ENCODE assay signal across 25 cellular contexts in genomic region chr12:103908246-103908541, GRCh38.
"Had no signal": no experiment of that assay in that cellular context is flagged by ENCODE, and none has a peak within 500 bp of the region (broad histone marks: within the 10 kb centered on the region; RNA-seq: fewer than 3 reads in every experiment).

No MANE protein-coding gene starts in this region.

- H3K27ac Mint-ChIP-seq: activated CD4-positive, alpha-beta T cell treated with anti-CD3 and anti-CD28 coated beads, Interleukin-2, amount 10 ng/mL, durations not matched to agents 24 days and 14 days had no signal

- ATAC-seq: activated T-helper 17 cell treated with anti-CD3 and anti-CD28 coated beads, Interleukin-2, amount 50 U/mL, for 72 hours; Panc1 had no signal

- H3K9me3 ChIP-seq: SJCRH30 had no signal

- H3K9me3 Mint-ChIP-seq: activated T-helper 17 cell treated with anti-CD3 and anti-CD28 coated beads, Interleukin-2, amount 50 U/mL, for 72 hours; central memory CD8-positive, alpha-beta T cell had no signal

- H3K36me3 ChIP-seq: brain microvascular endothelial cell, cardiac muscle cell, SJCRH30 had no signal

- DNase-seq: activated CD4-positive, alpha-beta T cell treated with anti-CD3 and anti-CD28 coated beads, Interleukin-2, amount 10 ng/mL, durations not matched to agents 24 days and 14 days; activated CD4-positive, alpha-beta T cell treated with anti-CD3 and anti-CD28 coated beads, Interleukin-2, amount 50 U/mL, for 4 hours; activated CD8-positive, alpha-beta memory T cell treated with anti-CD3 and anti-CD28 coated beads, Interleukin-2, amount 50 U/mL, for 4 hours; activated effector memory CD4-positive, alpha-beta T cell treated with anti-CD3 and anti-CD28 coated beads, Interleukin-2, amount 50 U/mL, for 16 hours; activated naive CD4-positive, alpha-beta T cell; activated naive CD4-positive, alpha-beta T cell treated with anti-CD3 and anti-CD28 coated beads, Interleukin-2, amount 50 U/mL, for 16 hours; activated T-cell treated with anti-CD3 and anti-CD28 coated beads for 4 hours; amniotic stem cell; aorta; NCI-H1105; NCI-H1417 treated with DMSO at 0.1 percent for 48 hours; NCI-H1930; NCI-H2081 treated with DMSO at 0.1 percent for 48 hours; NCI-H226; NCI-H524 treated with DMSO at 0.1 percent for 48 hours; SHP77; SJCRH30; T1000 had no signal

- H3K4me3 ChIP-seq: cardiac muscle cell, SJCRH30, SK-N-MC had no signal

- H3K27me3 ChIP-seq: brain microvascular endothelial cell, cardiac muscle cell, SJCRH30 had no signal

- H3K4me3 Mint-ChIP-seq: activated CD4-positive, alpha-beta T cell treated with anti-CD3 and anti-CD28 coated beads, Interleukin-2, amount 10 ng/mL, durations not matched to agents 24 days and 14 days; activated naive CD8-positive, alpha-beta T cell treated with anti-CD3 and anti-CD28 coated beads for 36 hours; central memory CD8-positive, alpha-beta T cell had no signal

- H3K27ac ChIP-seq: SJCRH30, SK-N-MC had no signal

- H3K27me3 Mint-ChIP-seq: activated naive CD8-positive, alpha-beta T cell treated with anti-CD3 and anti-CD28 coated beads for 36 hours; activated T-helper 17 cell treated with anti-CD3 and anti-CD28 coated beads, Interleukin-2, amount 50 U/mL, for 72 hours; central memory CD8-positive, alpha-beta T cell had no signal
